ENCODE assay signal across 8 cellular contexts in the genomic region with DNA sequence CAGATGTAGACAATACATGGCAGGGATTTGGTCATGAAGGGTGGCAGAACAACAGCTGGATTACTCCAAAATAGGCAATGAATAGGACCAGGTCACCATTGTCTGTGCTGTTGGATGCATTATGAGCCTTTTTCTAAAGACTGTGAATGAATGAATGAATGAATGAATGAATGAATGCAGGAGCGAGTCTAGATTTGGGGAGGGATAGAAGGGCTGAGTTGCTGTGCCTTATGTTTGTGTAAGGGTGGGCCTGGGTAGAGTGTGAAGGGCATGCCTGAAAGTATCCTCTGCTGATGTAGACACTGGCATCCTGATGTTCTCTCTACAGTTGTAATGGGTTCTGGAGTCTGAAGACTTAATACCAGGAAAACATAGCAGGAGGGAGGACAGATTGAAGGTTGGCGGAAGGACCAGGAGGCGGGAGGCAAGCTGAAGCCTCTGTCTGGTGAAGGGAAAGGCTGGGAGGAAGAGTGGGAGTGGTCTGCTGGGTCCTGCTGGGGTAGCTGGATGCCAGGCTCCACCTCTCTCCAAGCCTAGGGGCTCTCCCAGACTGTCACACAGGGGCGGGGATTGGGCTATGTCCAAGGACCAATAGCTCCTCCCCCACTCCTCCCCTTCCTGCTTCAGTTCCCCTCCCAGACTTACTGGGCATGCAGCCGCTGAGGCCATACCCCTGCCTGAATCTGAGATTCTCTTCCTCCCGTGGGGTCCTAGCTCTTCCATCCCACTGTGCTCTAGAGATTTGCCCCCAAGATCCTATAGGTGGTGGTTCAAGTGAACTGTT. TPM values are rescaled to one million over a fixed set of nuclear protein-coding genes. Genes with fewer than 3 reads are reported as not detected.
DNase-seq lines count a peak whose midpoint lies in the region; ATAC-seq and TF ChIP-seq lines count a peak whose summit lies in the region.

No MANE protein-coding gene starts in this region.

- no peak overlapping the region for H3K4me3 ChIP-seq in foreskin fibroblast (ENCODE audit: low read depth in 1 of 2, low read length in 2 of 2)

- ATAC-seq in GM21515 (IDR thresholded peaks at IDR 0.05; ENCODE audit: unreplicated experiment), result peak; percentile 70

- no peak overlapping the region for H3K27ac Mint-ChIP-seq in neural crest cell (ENCODE audit: unreplicated experiment)

- peak; percentile 90 for DNase-seq in EH (ENCODE audit: low read depth)
- peak; percentile 53 for DNase-seq in HuH-7.5 (ENCODE audit: low spot score)
- peak; percentile 12 to 22 for DNase-seq in SW 1271 (lab: John Stamatoyannopoulos, UW)
- peak; percentile 48 to 70 for DNase-seq in foreskin fibroblast
- peak; percentile 68 for DNase-seq in neural crest cell (ENCODE audit: low read depth, low spot score)
- DNase-seq in middle frontal gyrus (ENCODE audit: extremely low spot score, low spot score), result no peak
- DNase-seq in activated gamma-delta T cell (lab: John Stamatoyannopoulos, UW), result no peak

- no peaks in the 10 kb centered on the region for H3K9me3 Mint-ChIP-seq in neural crest cell

- H3K27me3 Mint-ChIP-seq in neural crest cell (ENCODE audit: low read depth), result no peaks in the 10 kb centered on the region

- TF ChIP-seq CTCF in foreskin fibroblast (IDR thresholded peaks at IDR 0.05; ENCODE audit: low read depth, low read length), result no peak
- no peak for TF ChIP-seq CTCF in neural crest cell (conservative IDR thresholded peaks at IDR 0.05)

- peaks cover 13% of the 10 kb centered on the region for H3K4me1 Mint-ChIP-seq in neural crest cell

- peaks cover 5% of the 10 kb centered on the region for H3K36me3 Mint-ChIP-seq in neural crest cell (ENCODE audit: low read depth)

- no peak overlapping the region for H3K4me3 Mint-ChIP-seq in neural crest cell

RNA-seq across cellular contexts. Expression of a gene that starts 4.8 kb away (rescaled TPM):
- total RNA-seq in neural crest cell, result 20.6 and 26.2 TPM in 2 replicates

RNA-seq across cellular contexts. Expression of a gene that starts 12.2 kb away (rescaled TPM):
- total RNA-seq in neural crest cell, result 52.4 and 57.1 TPM in 2 replicates

RNA-seq across cellular contexts. Expression of a gene that starts 12.4 kb away (rescaled TPM):
- total RNA-seq in neural crest cell, result 43.6 and 47.6 TPM in 2 replicates

RNA-seq across cellular contexts. Expression of a gene that starts 28.1 kb away (rescaled TPM):
- 4.3 and 6.0 TPM in 2 replicates for total RNA-seq in neural crest cell

RNA-seq across cellular contexts. Expression of a gene that starts 28.2 kb away (rescaled TPM):
- 10.2 and 12.6 TPM in 2 replicates for total RNA-seq in neural crest cell

Comparison
In these comparisons a context has a peak if more than half of its experiments do, and no peak if none do; other contexts are left out.
1. DNase-seq: peak in EH (single experiment), HuH-7.5 (single experiment), SW 1271 (2 of 2), foreskin fibroblast (2 of 2) and neural crest cell (single experiment); none in middle frontal gyrus (single experiment) and activated gamma-delta T cell (single experiment).